12 cellular contexts compared by ENCODE assay signal in the genomic region with DNA sequence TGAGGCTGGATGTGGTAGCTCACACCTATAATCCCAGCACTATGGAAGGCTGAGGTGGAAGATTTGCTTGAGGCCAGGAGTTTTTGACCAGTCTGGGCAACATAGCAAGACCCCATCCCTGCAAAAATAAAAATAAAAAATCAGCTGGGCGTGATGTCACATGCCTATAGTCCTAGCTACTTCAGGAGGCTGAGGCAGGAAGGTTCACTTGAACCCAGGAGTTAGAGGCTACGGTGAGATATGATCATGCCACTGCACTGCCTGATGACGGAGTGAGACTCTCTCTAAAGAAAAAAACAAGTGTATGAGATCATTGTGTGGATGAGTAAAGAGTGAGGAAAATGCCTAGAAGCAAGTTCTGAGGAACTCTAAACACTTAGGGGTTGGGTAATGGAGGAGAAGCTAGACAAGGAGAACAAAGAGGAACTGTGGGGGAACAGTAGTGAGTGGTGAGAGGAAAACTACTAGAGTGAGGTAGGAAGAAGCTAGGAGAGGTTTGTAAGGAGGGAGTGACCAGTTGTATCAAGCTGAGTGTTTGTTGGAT. TPM values are rescaled to one million over a fixed set of nuclear protein-coding genes. Genes with fewer than 3 reads are reported as not detected.
DNase-seq lines count a peak whose midpoint lies in the region; ATAC-seq and TF ChIP-seq lines count a peak whose summit lies in the region.
"Had no signal": no experiment of that assay in that cellular context is flagged by ENCODE, and none has a peak within 500 bp of the region (broad histone marks: within the 10 kb centered on the region; RNA-seq: fewer than 3 reads in every experiment).

No MANE protein-coding gene starts in this region.

- H3K27ac ChIP-seq in CD8-positive, alpha-beta memory T cell (ENCODE audit: low read depth, low read length), result peak overlapping the region; percentile 3
- H3K27ac ChIP-seq in breast epithelium, result peak overlapping the region; percentile 60 to 69

- no peak overlapping the region for H3K4me3 Mint-ChIP-seq in CD8-positive, alpha-beta memory T cell
- H3K4me3 Mint-ChIP-seq: activated naive CD4-positive, alpha-beta T cell treated with anti-CD3 and anti-CD28 coated beads for 36 hours; nephron had no signal

- H3K4me1 Mint-ChIP-seq in CD8-positive, alpha-beta memory T cell, result no peaks in the 10 kb centered on the region

- H3K27me3 ChIP-seq in CD8-positive, alpha-beta memory T cell (ENCODE audit: insufficient read depth, low read length, poor library complexity, severe bottlenecking), result no peaks in the 10 kb centered on the region
- no peaks in the 10 kb centered on the region for H3K27me3 ChIP-seq in breast epithelium

- no peak overlapping the region for H3K27ac Mint-ChIP-seq in CD8-positive, alpha-beta memory T cell
- H3K27ac Mint-ChIP-seq: activated naive CD4-positive, alpha-beta T cell treated with anti-CD3 and anti-CD28 coated beads for 36 hours; nephron had no signal

- H3K9me3 Mint-ChIP-seq in CD8-positive, alpha-beta memory T cell, result no peaks in the 10 kb centered on the region
- H3K9me3 Mint-ChIP-seq: activated naive CD4-positive, alpha-beta T cell treated with anti-CD3 and anti-CD28 coated beads for 36 hours; nephron had no signal

- no peaks in the 10 kb centered on the region for H3K36me3 Mint-ChIP-seq in CD8-positive, alpha-beta memory T cell

- peaks cover 1 to 14% of the 10 kb centered on the region in 2 donors for H3K27me3 Mint-ChIP-seq in CD8-positive, alpha-beta memory T cell

- no peak for DNase-seq in CD8-positive, alpha-beta memory T cell
- DNase-seq in NOMO-1 treated with DMSO at 0.1 percent for 48 hours (lab: John Stamatoyannopoulos, UW; ENCODE audit: unreplicated experiment) (peak; percentile 81), breast epithelium (ENCODE audit: low spot score in 2 of 2) (no peak), mucosa of descending colon (no peak), iPS-NIHi7 (ENCODE audit: extremely low spot score) (no peak), superior temporal gyrus (ENCODE audit: extremely low spot score) (no peak)
- DNase-seq: activated CD4-positive, alpha-beta T cell treated with anti-CD3 and anti-CD28 coated beads, Interleukin-2, amount 50 U/mL, for 1 hour; activated naive CD4-positive, alpha-beta T cell treated with anti-CD3 and anti-CD28 coated beads for 36 hours; effector memory CD4-positive, alpha-beta T cell had no signal

- H3K36me3 ChIP-seq in CD8-positive, alpha-beta memory T cell (ENCODE audit: insufficient read depth, low read length), result no peaks in the 10 kb centered on the region
- H3K36me3 ChIP-seq in breast epithelium, result no peaks in the 10 kb centered on the region
- no peaks in the 10 kb centered on the region for H3K36me3 ChIP-seq in mucosa of descending colon (ENCODE audit: low read depth)

- ATAC-seq in mucosa of descending colon (peak; percentile 25), HG03139 (IDR thresholded peaks at IDR 0.05; ENCODE audit: unreplicated experiment) (no peak), GM19328 (IDR thresholded peaks at IDR 0.05; ENCODE audit: unreplicated experiment) (no peak)

- H3K4me1 ChIP-seq in CD8-positive, alpha-beta memory T cell (ENCODE audit: insufficient read depth, low read length), result no peaks in the 10 kb centered on the region
- H3K4me1 ChIP-seq in breast epithelium, result no peaks in the 10 kb centered on the region
- no peaks in the 10 kb centered on the region for H3K4me1 ChIP-seq in mucosa of descending colon (ENCODE audit: low read depth)

- CTCF ChIA-PET in CD8-positive, alpha-beta memory T cell (lab: Charles Lee), result interaction anchor here (1.3 kb wide), 1 partner anchor 18 kb away, joined by 3 read pairs; no protein-coding TSS in a partner anchor

- intact Hi-C loops in breast epithelium (cut with DNase I; ENCODE audit: low total_unique reads) (no loop called here), mucosa of descending colon (cut with DNase I, micrococcal nuclease) (no loop called here)

- TF ChIP-seq POLR2A in breast epithelium (IDR thresholded peaks at IDR 0.05), result no peak

- H3K4me3 ChIP-seq in CD8-positive, alpha-beta memory T cell (ENCODE audit: low read length), result no peak overlapping the region
- H3K4me3 ChIP-seq in breast epithelium (no peak overlapping the region), mucosa of descending colon (no peak overlapping the region)

- POLR2A ChIA-PET in CD8-positive, alpha-beta memory T cell (lab: Charles Lee), result no interaction called here

- TF ChIP-seq CTCF in breast epithelium (IDR thresholded peaks at IDR 0.05) (no peak), mucosa of descending colon (IDR thresholded peaks at IDR 0.05) (no peak)

- H3K9me3 ChIP-seq in CD8-positive, alpha-beta memory T cell (ENCODE audit: low read length), result no peaks in the 10 kb centered on the region
- H3K9me3 ChIP-seq in breast epithelium, result no peaks in the 10 kb centered on the region
- H3K9me3 ChIP-seq in mucosa of descending colon, result no peaks in the 10 kb centered on the region

RNA-seq across cellular contexts. Expression of gene CLIC4, which starts 17.0 kb away (rescaled TPM):
- 10 to 100 TPM; 12.8 to 13.2 TPM for total RNA-seq in CD8-positive, alpha-beta memory T cell
- 0.18 TPM for polyA plus RNA-seq in CD8-positive, alpha-beta memory T cell
- total RNA-seq in breast epithelium (100 to 1,000 TPM; 162 to 217 (median 196) TPM), mucosa of descending colon (100 to 1,000 TPM in 1 of 3 donors, 10 to 100 TPM in 2; 33.0 to 176 (median 52.4) TPM)
